In genomic region chr3:185069583-185070030, GRCh38 we compare ENCODE assay signal across 10 cellular contexts.
DNase-seq lines count a peak whose midpoint lies in the region; TF ChIP-seq lines count a peak whose summit lies in the region.
"Had no signal": no experiment of that assay in that cellular context is flagged by ENCODE, and none has a peak within 500 bp of the region (broad histone marks: within the 10 kb centered on the region; RNA-seq: fewer than 3 reads in every experiment).

No MANE protein-coding gene starts in this region.

- H3K27me3 ChIP-seq in Loucy (ENCODE audit: insufficient read depth, low read length, poor library complexity, severe bottlenecking) = no peaks in the 10 kb centered on the region
- H3K27me3 ChIP-seq in neural cell (ENCODE audit: insufficient read depth, low read depth, low read length) = no peaks in the 10 kb centered on the region
- no peaks in the 10 kb centered on the region for H3K27me3 ChIP-seq in MM.1S (replicated peaks; ENCODE audit: insufficient read depth, low read length)
- H3K27me3 ChIP-seq in dorsolateral prefrontal cortex = no peaks in the 10 kb centered on the region

- 0 out of 2 replicates have a peak overlapping the region, but pooled peaks have one; percentile 88 for H2AFZ ChIP-seq in Loucy (ENCODE audit: low read length)
- no peak overlapping the region for H2AFZ ChIP-seq in neural cell (ENCODE audit: low read depth, low read length)
- H2AFZ ChIP-seq in MM.1S (ENCODE audit: low read length) = no peak overlapping the region

- peaks cover 12% of the 10 kb centered on the region for H3K27me3 Mint-ChIP-seq in brain

- TF ChIP-seq CTCF in Loucy (conservative IDR thresholded peaks at IDR 0.05; ENCODE audit: low read length) (peak; percentile 49), brain (conservative IDR thresholded peaks at IDR 0.05) (peak; percentile 13 to 38), neural cell (IDR thresholded peaks at IDR 0.05; ENCODE audit: poor library complexity, severe bottlenecking) (peak; percentile 61), MM.1S (IDR thresholded peaks at IDR 0.05; ENCODE audit: low read length) (no peak), dorsolateral prefrontal cortex (IDR thresholded peaks at IDR 0.05 in 54 of 56, conservative IDR thresholded peaks at IDR 0.05 in 2 of 56; ENCODE audit: low read depth in 1 of 56, partially characterized antibody in 56 of 56) (no peak), GM13977 (IDR thresholded peaks at IDR 0.05; ENCODE audit: extremely low read depth, insufficient read depth, missing control alignments) (no peak)

- no peaks in the 10 kb centered on the region for H3K36me3 Mint-ChIP-seq in brain

- in situ Hi-C loops in GM13977 (cut with MboI; ENCODE audit: low pct_unique_long_range_greater_than_20kb, low sequenced_read_pairs, unreplicated experiment) = no loop called here

- no peak for TF ChIP-seq EP300 in neural cell (conservative IDR thresholded peaks at IDR 0.05; ENCODE audit: poor library complexity, severe bottlenecking)

- H3K27ac Mint-ChIP-seq in brain = peak overlapping the region in 2 of 5 experiments; percentile 38 to 83

- intact Hi-C loops in dorsolateral prefrontal cortex (cut with DNase I) = no loop called here

- H3K4me1 Mint-ChIP-seq in brain = peaks cover 19% of the 10 kb centered on the region

- no peak overlapping the region for H3K27ac ChIP-seq in neural cell (ENCODE audit: low read length)
- no peak overlapping the region for H3K27ac ChIP-seq in MM.1S (ENCODE audit: low read length)
- H3K27ac ChIP-seq in dorsolateral prefrontal cortex = no peak overlapping the region
- H3K27ac ChIP-seq: HL-60 had no signal

- H3K4me1 ChIP-seq in Loucy (ENCODE audit: insufficient read depth, low read length, poor library complexity, severe bottlenecking) (peaks cover 12% of the 10 kb centered on the region), MM.1S (ENCODE audit: low read length) (peaks cover 6% of the 10 kb centered on the region; the same call in 1 of the 2 replicates)

- H3K4me3 ChIP-seq in Loucy (ENCODE audit: low read length, poor library complexity, severe bottlenecking) (no peak overlapping the region), neural cell (ENCODE audit: low read length) (no peak overlapping the region), MM.1S (ENCODE audit: low read length) (no peak overlapping the region), dorsolateral prefrontal cortex (no peak overlapping the region)

- peak; percentile 42 for TF ChIP-seq RAD21 in neural cell (conservative IDR thresholded peaks at IDR 0.05)

- H3K9ac ChIP-seq in Loucy (ENCODE audit: low read depth, low read length, poor library complexity, severe bottlenecking) = no peak overlapping the region
- H3K9ac ChIP-seq in neural cell (ENCODE audit: low read length) = no peak overlapping the region
- no peak overlapping the region for H3K9ac ChIP-seq in MM.1S (ENCODE audit: low read length)

- H3K4me2 ChIP-seq in Loucy (ENCODE audit: low read depth, low read length, poor library complexity, severe bottlenecking) (no peak overlapping the region), neural cell (ENCODE audit: low read length) (no peak overlapping the region), MM.1S (ENCODE audit: low read depth, low read length) (no peak overlapping the region)

- H3F3A ChIP-seq in Loucy (ENCODE audit: low read depth) = no peaks in the 10 kb centered on the region
- H3F3A ChIP-seq in neural cell (ENCODE audit: insufficient read depth, low read length, poor library complexity, severe bottlenecking) = no peaks in the 10 kb centered on the region
- H3F3A ChIP-seq in MM.1S (ENCODE audit: insufficient read depth, low read length) = no peaks in the 10 kb centered on the region

- no peaks in the 10 kb centered on the region for H3K9me3 ChIP-seq in Loucy (ENCODE audit: insufficient read depth, low read depth, low read length)
- H3K9me3 ChIP-seq in neural cell (ENCODE audit: low read length) = no peaks in the 10 kb centered on the region
- no peaks in the 10 kb centered on the region for H3K9me3 ChIP-seq in MM.1S (replicated peaks; ENCODE audit: insufficient read depth, low read length)

- no peak overlapping the region for H3K4me3 Mint-ChIP-seq in brain

- H3K36me3 ChIP-seq in Loucy (ENCODE audit: insufficient read depth, low read length) (no peaks in the 10 kb centered on the region), neural cell (ENCODE audit: insufficient read depth, low read length) (no peaks in the 10 kb centered on the region), MM.1S (replicated peaks; ENCODE audit: insufficient read depth, low read length) (no peaks in the 10 kb centered on the region)

- H3K9me2 ChIP-seq in Loucy (replicated peaks; ENCODE audit: low read depth, low read length) = no peaks in the 10 kb centered on the region
- H3K9me2 ChIP-seq in neural cell (ENCODE audit: insufficient read depth, low read length) = no peaks in the 10 kb centered on the region
- no peaks in the 10 kb centered on the region for H3K9me2 ChIP-seq in MM.1S (replicated peaks; ENCODE audit: insufficient read depth, low read length)

- H4K20me1 ChIP-seq in Loucy (ENCODE audit: insufficient read depth, low read length, poor library complexity, severe bottlenecking) = no peaks in the 10 kb centered on the region
- no peaks in the 10 kb centered on the region for H4K20me1 ChIP-seq in neural cell (ENCODE audit: insufficient read depth)
- no peaks in the 10 kb centered on the region for H4K20me1 ChIP-seq in MM.1S (ENCODE audit: insufficient read depth, low read length)

- H3K79me2 ChIP-seq in Loucy (ENCODE audit: insufficient read depth, low read length) (no peaks in the 10 kb centered on the region), neural cell (replicated peaks; ENCODE audit: insufficient read depth, low read length) (no peaks in the 10 kb centered on the region), MM.1S (ENCODE audit: low read length) (no peaks in the 10 kb centered on the region)

- H3K9me3 Mint-ChIP-seq in brain = peaks cover 0 to 4% (median 0%) of the 10 kb centered on the region in 5 experiments

- DNase-seq in ELF-1 (ENCODE audit: low read depth, low spot score) = peak; percentile 88
- DNase-seq in MM.1S = no peak
- DNase-seq in dorsolateral prefrontal cortex = no peak
- DNase-seq in GM13977 (ENCODE audit: low spot score) = no peak
- DNase-seq: activated T-cell treated with anti-CD3 and anti-CD28 coated beads, Interleukin-2, amount 50 U/mL, for 1 hour; substantia nigra had no signal

TF ChIP-seq in neural cell, 6 proteins besides CTCF, POLR2A, EP300 and RAD21:
- TF ChIP-seq TAF1 (IDR thresholded peaks at IDR 0.05; ENCODE audit: low read depth) (no peak), SMC3 (conservative IDR thresholded peaks at IDR 0.05; ENCODE audit: poor library complexity) (peak; percentile 35)

Comparison
In these comparisons a context has a peak if more than half of its experiments do, and no peak if none do; other contexts are left out.
1. CTCF ChIP-seq: peak in Loucy (single experiment), brain (2 of 2) and neural cell (single experiment); none in MM.1S (single experiment), dorsolateral prefrontal cortex (0 of 56) and GM13977 (single experiment).